Comparison of ENCODE assay signal across 10 cellular contexts in the genomic region with DNA sequence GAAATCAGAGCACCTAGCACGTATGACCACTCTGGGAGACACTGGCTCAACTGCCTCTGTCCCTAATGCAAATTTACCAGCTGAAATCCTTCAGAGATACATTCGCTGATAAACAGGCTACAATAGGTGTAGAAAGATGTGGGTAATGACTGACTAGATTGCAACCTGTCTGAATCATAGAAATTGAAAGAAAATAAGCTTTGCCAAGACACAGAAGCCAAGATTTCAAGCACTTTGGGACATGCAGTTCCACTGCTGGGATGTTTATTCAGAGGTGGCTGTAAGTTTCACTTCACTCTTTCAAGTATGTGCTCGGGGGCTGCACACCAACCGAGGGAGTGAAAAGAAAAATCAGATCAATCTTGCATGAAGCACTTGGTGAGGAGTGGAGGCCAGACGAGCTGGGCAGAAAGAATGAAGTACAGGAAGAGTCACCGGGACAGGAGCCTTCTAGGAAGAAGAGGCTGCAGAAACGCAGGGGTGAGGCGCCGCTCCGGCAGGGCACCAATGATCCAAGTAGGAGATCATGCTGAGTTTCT.
DNase-seq lines count a peak whose midpoint lies in the region; ATAC-seq, FAIRE-seq and TF ChIP-seq lines count a peak whose summit lies in the region.
"Had no signal": no experiment of that assay in that cellular context is flagged by ENCODE, and none has a peak within 500 bp of the region (broad histone marks: within the 10 kb centered on the region; RNA-seq: fewer than 3 reads in every experiment).

No MANE protein-coding gene starts in this region.

- H3K4ac ChIP-seq in IMR-90 (ENCODE audit: low read depth, low read length) = no peak overlapping the region

- peaks cover 10 to 37% of the 10 kb centered on the region in 2 experiments for H3K79me1 ChIP-seq in IMR-90 (ENCODE audit: low read depth in 1 of 2, low read length in 2 of 2)

- DNase-seq in GM10248 (ENCODE audit: extremely low spot score) = peak; percentile 33
- no peak for DNase-seq in IMR-90
- peak; percentile 21 for DNase-seq in kidney glomerular epithelial cell (lab: John Stamatoyannopoulos, UW)
- no peak for DNase-seq in ureter (ENCODE audit: low spot score)
- no peak for DNase-seq in DMS53 treated with DMSO at 0.1 percent for 48 hours (lab: John Stamatoyannopoulos, UW; ENCODE audit: unreplicated experiment)
- no peak for DNase-seq in mucosa of gallbladder (ENCODE audit: low spot score)
- no peak for DNase-seq in D721Med (ENCODE audit: insufficient read length, low spot score)
- DNase-seq: NCI-H2029; stimulated activated CD4-positive, alpha-beta T cell treated with anti-CD3 and anti-CD28 coated beads, Interleukin-4, amount 100 ng/mL, for 1 hour had no signal

- no peak for TF ChIP-seq CTCF in GM10248 (IDR thresholded peaks at IDR 0.05; ENCODE audit: control extremely low read depth, extremely low read depth, low read depth, missing control alignments)
- no peak for TF ChIP-seq CTCF in IMR-90 (conservative IDR thresholded peaks at IDR 0.05; ENCODE audit: low read depth, low read length)
- no peak for TF ChIP-seq CTCF in D721Med (IDR thresholded peaks at IDR 0.05; ENCODE audit: insufficient read depth, missing control alignments)

- POLR2A ChIA-PET in GM10248 (lab: Yijun Ruan, JAX) (no interaction called here), IMR-90 (lab: Charles Lee; ENCODE audit: unreplicated experiment) (no interaction called here)

- H3K9me3 ChIP-seq in IMR-90 (ENCODE audit: control insufficient read depth, insufficient read depth, low read length) = no peaks in the 10 kb centered on the region

- no peaks in the 10 kb centered on the region for H3K36me3 ChIP-seq in IMR-90 (ENCODE audit: control insufficient read depth, insufficient read depth, low read length)

- no peak overlapping the region for H2BK20ac ChIP-seq in IMR-90 (ENCODE audit: low read depth, low read length)

- CTCF ChIA-PET in GM10248 (lab: Yijun Ruan, JAX) = interaction anchor here (1.5 to 2.0 kb wide), 2 partner anchors 16 to 100 kb away, joined by 4 to 9 read pairs; no protein-coding TSS in a partner anchor
- CTCF ChIA-PET in IMR-90 (lab: Yijun Ruan, JAX) = no interaction called here

- H2AK5ac ChIP-seq in IMR-90 (ENCODE audit: low read depth, low read length) = no peak overlapping the region

- no TSS peak for BruUV-seq in IMR-90 (replicated peaks; lab: Mats Ljungman, UMichigan)

- H3K18ac ChIP-seq in IMR-90 (ENCODE audit: low read depth, low read length) = peak overlapping the region; percentile 13; the same call in 1 of the 2 replicates

- no peak overlapping the region for H2BK15ac ChIP-seq in IMR-90 (ENCODE audit: low read depth, low read length)

- no peak overlapping the region for H2BK120ac ChIP-seq in IMR-90 (ENCODE audit: low read depth, low read length)

- no peak overlapping the region for H3K27ac ChIP-seq in IMR-90 (ENCODE audit: insufficient read depth, low read length)

- peak; percentile 52 for ATAC-seq in GM21528 (IDR thresholded peaks at IDR 0.05; ENCODE audit: low FRiP score, unreplicated experiment)
- no peak for ATAC-seq in IMR-90 (ENCODE audit: low read depth)

- peak overlapping the region; percentile 21; the same call in 1 of the 2 replicates for H3K23ac ChIP-seq in IMR-90 (ENCODE audit: low read depth, low read length)

- H2AFZ ChIP-seq in IMR-90 (replicated peaks; ENCODE audit: low read length, poor library complexity) = no peak overlapping the region

- H3K4me3 ChIP-seq in IMR-90 (ENCODE audit: insufficient read depth, low read depth, low read length) = no peak overlapping the region

- H2AK9ac ChIP-seq in IMR-90 (replicated peaks; ENCODE audit: low read depth, low read length, poor library complexity) = no peak overlapping the region

- in situ Hi-C loops in IMR-90 (cut with MboI; ENCODE audit: low sequenced_read_pairs) = no loop called here

- no peak for TF ChIP-seq POLR2A in IMR-90 (IDR thresholded peaks at IDR 0.05; ENCODE audit: low read depth, low read length)

- H3K4me1 ChIP-seq in IMR-90 (ENCODE audit: control insufficient read depth, insufficient read depth, low read length) = peaks cover 4% of the 10 kb centered on the region

- dilution Hi-C loops in IMR-90 (cut with HindIII; ENCODE audit: low sequenced_read_pairs, unreplicated experiment) = no loop called here

- peaks cover 3% of the 10 kb centered on the region for H3K9me1 ChIP-seq in IMR-90 (ENCODE audit: insufficient read depth, low read length)

- WGBS in IMR-90 (ENCODE audit: extremely low coverage in 2 of 2, insufficient read length in 1 of 2), 2 experiments = 40% methylated on average over 1 of the region's 10 CpGs; no CpG with 5 or more reads in 1 of the 2 experiments

- no peaks in the 10 kb centered on the region for H4K20me1 ChIP-seq in IMR-90 (ENCODE audit: insufficient read depth, low read length)

- no peak overlapping the region for H4K5ac ChIP-seq in IMR-90 (ENCODE audit: low read depth, low read length)

- intact Hi-C loops in IMR-90 (cut with micrococcal nuclease) = no loop called here

- H3K4me2 ChIP-seq in IMR-90 (ENCODE audit: low read depth, low read length) = peak overlapping the region; percentile 82

- no peak overlapping the region for H3K56ac ChIP-seq in IMR-90 (ENCODE audit: extremely low read depth, insufficient read depth, low read length)

- TF ChIP-seq RAD21 in IMR-90 (IDR thresholded peaks at IDR 0.05; ENCODE audit: low read length) = no peak

- H3K27me3 ChIP-seq in IMR-90 (ENCODE audit: control insufficient read depth, insufficient read depth, low read length) = no peaks in the 10 kb centered on the region

- H4K8ac ChIP-seq in IMR-90 (ENCODE audit: low read depth in 2 of 2, low read length in 2 of 2) = peak overlapping the region in 1 of 2 experiments; percentile 6; a peak in 1 of 4 replicates

- H3K9ac ChIP-seq in IMR-90 (ENCODE audit: low read depth, low read length) = no peak overlapping the region

- H2BK5ac ChIP-seq in IMR-90 (ENCODE audit: low read depth, low read length, poor library complexity, severe bottlenecking) = no peak overlapping the region

- H3K14ac ChIP-seq in IMR-90 (replicated peaks; ENCODE audit: low read depth, low read length) = 0 out of 2 replicates have a peak overlapping the region, but pooled peaks have one; percentile 19

- H4K91ac ChIP-seq in IMR-90 (ENCODE audit: insufficient read depth, low read depth, low read length) = no peak overlapping the region

- FAIRE-seq in D721Med (lab: Jason Lieb, UNC) = no peak

TF ChIP-seq in IMR-90, 13 proteins besides CTCF, POLR2A, EP300 and RAD21:
- no peak for TF ChIP-seq USF2 (IDR thresholded peaks at IDR 0.05; ENCODE audit: low read depth, low read length)
- no peak for TF ChIP-seq MXI1 (IDR thresholded peaks at IDR 0.05; ENCODE audit: borderline replicate concordance, low read depth, low read length)
- no peak for TF ChIP-seq ELK1 (IDR thresholded peaks at IDR 0.05; ENCODE audit: borderline replicate concordance, low read depth, low read length)
- TF ChIP-seq FOS (IDR thresholded peaks at IDR 0.05; ENCODE audit: low read depth, low read length) = no peak
- no peak for TF ChIP-seq RCOR1 (IDR thresholded peaks at IDR 0.05; ENCODE audit: insufficient replicate concordance, low read length)
- TF ChIP-seq BHLHE40 (IDR thresholded peaks at IDR 0.05; ENCODE audit: low read depth, low read length) = no peak
- TF ChIP-seq CEBPB (IDR thresholded peaks at IDR 0.05; ENCODE audit: low read depth, low read length) = no peak
- TF ChIP-seq SMC3 (IDR thresholded peaks at IDR 0.05; ENCODE audit: low read depth, low read length) = no peak
- no peak for TF ChIP-seq MAFK (IDR thresholded peaks at IDR 0.05; ENCODE audit: low read depth, low read length)
- TF ChIP-seq NFE2L2 (IDR thresholded peaks at IDR 0.05; ENCODE audit: low read depth, low read length) = no peak
- TF ChIP-seq RFX5 (IDR thresholded peaks at IDR 0.05; ENCODE audit: low read depth, low read length) = no peak

Comparison
In these comparisons a context has a peak if more than half of its experiments do, and no peak if none do; other contexts are left out.
1. DNase-seq: peak in GM10248 (single experiment) and kidney glomerular epithelial cell (single experiment); none in IMR-90 (single experiment), ureter (single experiment), DMS53 treated with DMSO at 0.1 percent for 48 hours (single experiment), mucosa of gallbladder (single experiment) and D721Med (single experiment).